8 cellular contexts compared by ENCODE assay signal in the genomic region with DNA sequence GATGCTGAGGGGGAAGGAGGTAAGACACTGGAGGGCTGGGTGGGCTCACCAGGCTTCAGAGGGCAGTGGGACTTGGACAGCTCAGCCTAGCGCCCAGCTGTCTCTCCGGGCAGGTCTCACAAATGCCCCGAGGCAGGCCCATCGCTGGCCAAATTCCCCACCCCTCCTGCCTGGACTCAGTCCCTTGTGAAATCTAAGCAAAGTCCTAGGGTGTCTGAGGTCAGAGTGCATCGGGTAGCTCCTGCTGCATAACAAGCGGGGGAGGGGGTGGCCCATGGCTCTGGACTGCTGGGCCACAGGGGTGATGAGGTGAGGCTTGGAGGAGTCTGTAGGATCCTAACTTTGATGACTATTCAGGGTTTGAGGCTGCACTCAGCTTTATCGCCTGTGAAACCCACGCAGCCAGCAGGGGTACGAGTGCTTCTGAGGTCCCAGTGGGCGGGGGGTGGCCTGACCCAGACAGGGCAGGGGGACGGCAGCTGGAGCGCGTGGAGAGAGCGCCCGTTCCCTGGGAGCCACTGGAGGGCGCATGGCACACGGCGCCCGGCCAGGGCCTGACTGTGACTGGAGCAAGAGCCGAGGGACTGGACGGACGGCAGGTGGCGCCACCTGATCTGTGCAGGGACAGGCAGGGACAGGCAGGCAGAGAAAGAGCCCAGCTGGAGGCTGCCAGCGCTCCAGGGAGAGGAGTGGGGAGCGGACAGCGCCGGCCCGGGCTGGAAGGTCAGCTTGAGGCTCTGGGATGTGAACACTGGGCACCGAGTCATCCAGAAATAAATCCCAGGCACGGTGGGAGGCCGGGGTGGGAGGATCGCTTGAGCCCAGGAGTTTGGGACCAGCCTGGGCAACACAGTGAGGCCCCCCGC. TPM values are rescaled to one million over a fixed set of nuclear protein-coding genes. Genes with fewer than 3 reads are reported as not detected.
DNase-seq lines count a peak whose midpoint lies in the region; ATAC-seq and TF ChIP-seq lines count a peak whose summit lies in the region.

No MANE protein-coding gene starts in this region.

- no peaks in the 10 kb centered on the region for H3K27me3 Mint-ChIP-seq in naive thymus-derived CD4-positive, alpha-beta T cell

- DNase-seq in Daoy (ENCODE audit: low read depth) = peak; percentile 99
- DNase-seq in Kasumi-1 (lab: John Stamatoyannopoulos, UW) = peak; percentile 78 to 84
- DNase-seq in OCI-M2 (lab: John Stamatoyannopoulos, UW; ENCODE audit: unreplicated experiment) = peak; percentile 47
- DNase-seq in activated T-cell treated with anti-CD3 and anti-CD28 coated beads for 24 hours (ENCODE audit: low read depth) = peak; percentile 90
- no peak for DNase-seq in epithelial cell of proximal tubule (ENCODE audit: low read depth)
- DNase-seq in naive thymus-derived CD4-positive, alpha-beta T cell = peak; percentile 78 to 90 (median 89)
- DNase-seq in stimulated activated effector memory CD8-positive, alpha-beta T cell treated with anti-CD3 and anti-CD28 coated beads, Interleukin-12 subunit alpha, Interleukin-12 subunit beta, amount 100 ng/mL, for 72 hours (ENCODE audit: low spot score in 2 of 2) = peak; percentile 82 to 91

- H3K4me1 Mint-ChIP-seq in naive thymus-derived CD4-positive, alpha-beta T cell = peaks cover 0 to 6% (median 5%) of the 10 kb centered on the region in 7 donors
- H3K4me1 Mint-ChIP-seq in stimulated activated effector memory CD8-positive, alpha-beta T cell treated with anti-CD3 and anti-CD28 coated beads, Interleukin-12 subunit alpha, Interleukin-12 subunit beta, amount 100 ng/mL, for 72 hours = peaks cover 8% of the 10 kb centered on the region

- CTCF ChIA-PET in naive thymus-derived CD4-positive, alpha-beta T cell (lab: Charles Lee) = interaction anchor here (0.6 to 7.5 kb wide), 31 partner anchors 8 to 1415 kb away, joined by 3 to 170 read pairs (median 5); partner anchors contain the start of genes COX19 and GPR146

- no peaks in the 10 kb centered on the region for H3K27me3 ChIP-seq in naive thymus-derived CD4-positive, alpha-beta T cell (ENCODE audit: control insufficient read depth in 2 of 2, insufficient read depth in 2 of 2, low read length in 2 of 2)

- peak overlapping the region in 1 of 10 donors; percentile 16 for H3K4me3 Mint-ChIP-seq in naive thymus-derived CD4-positive, alpha-beta T cell
- no peak overlapping the region for H3K4me3 Mint-ChIP-seq in stimulated activated effector memory CD8-positive, alpha-beta T cell treated with anti-CD3 and anti-CD28 coated beads, Interleukin-12 subunit alpha, Interleukin-12 subunit beta, amount 100 ng/mL, for 72 hours

- intact Hi-C loops in naive thymus-derived CD4-positive, alpha-beta T cell (cut with micrococcal nuclease) = loop anchor here (1.0 to 5.0 kb wide), 10 partner anchors 18 to 183 kb away; partner anchors contain the start of genes COX19 (in 1 of the 2) and GPR146 (in 1 of the 2)

- no peaks in the 10 kb centered on the region for H3K9me3 ChIP-seq in naive thymus-derived CD4-positive, alpha-beta T cell (ENCODE audit: control insufficient read depth in 2 of 3, low read length in 3 of 3)

- peaks cover 4 to 5% of the 10 kb centered on the region in 2 donors for H3K4me1 ChIP-seq in naive thymus-derived CD4-positive, alpha-beta T cell (ENCODE audit: control insufficient read depth in 2 of 2, insufficient read depth in 2 of 2, low read length in 2 of 2)

- no peak overlapping the region for H3K4me3 ChIP-seq in epithelial cell of proximal tubule (ENCODE audit: low read depth, low read length)
- H3K4me3 ChIP-seq in naive thymus-derived CD4-positive, alpha-beta T cell (ENCODE audit: low read length) = no peak overlapping the region

- POLR2A ChIA-PET in naive thymus-derived CD4-positive, alpha-beta T cell (lab: Charles Lee) = interaction anchor here (0.6 to 3.5 kb wide), 9 partner anchors 18 to 176 kb away, joined by 3 to 25 read pairs (median 4); partner anchors contain the start of gene COX19

- H3K27ac ChIP-seq in naive thymus-derived CD4-positive, alpha-beta T cell (ENCODE audit: low read depth, low read length) = no peak overlapping the region

- ATAC-seq in GM21825 (IDR thresholded peaks at IDR 0.05; ENCODE audit: unreplicated experiment) = peak; percentile 80
- peak; percentile 100 for ATAC-seq in naive thymus-derived CD4-positive, alpha-beta T cell
- ATAC-seq in stimulated activated effector memory CD8-positive, alpha-beta T cell treated with anti-CD3 and anti-CD28 coated beads, Interleukin-12 subunit alpha, Interleukin-12 subunit beta, amount 100 ng/mL, for 72 hours = peak; percentile 99

- H3K9me3 Mint-ChIP-seq in naive thymus-derived CD4-positive, alpha-beta T cell = no peaks in the 10 kb centered on the region
- no peaks in the 10 kb centered on the region for H3K9me3 Mint-ChIP-seq in stimulated activated effector memory CD8-positive, alpha-beta T cell treated with anti-CD3 and anti-CD28 coated beads, Interleukin-12 subunit alpha, Interleukin-12 subunit beta, amount 100 ng/mL, for 72 hours

- TF ChIP-seq CTCF in epithelial cell of proximal tubule (conservative IDR thresholded peaks at IDR 0.05; ENCODE audit: low read depth, low read length) = peak; percentile 99

- peaks cover 0 to 21% (median 0%) of the 10 kb centered on the region in 3 experiments for H3K36me3 ChIP-seq in naive thymus-derived CD4-positive, alpha-beta T cell (ENCODE audit: control insufficient read depth in 2 of 3, insufficient read depth in 3 of 3, low read length in 3 of 3)

- no peaks in the 10 kb centered on the region for H3K36me3 Mint-ChIP-seq in naive thymus-derived CD4-positive, alpha-beta T cell
- no peaks in the 10 kb centered on the region for H3K36me3 Mint-ChIP-seq in stimulated activated effector memory CD8-positive, alpha-beta T cell treated with anti-CD3 and anti-CD28 coated beads, Interleukin-12 subunit alpha, Interleukin-12 subunit beta, amount 100 ng/mL, for 72 hours

- H3K27ac Mint-ChIP-seq in naive thymus-derived CD4-positive, alpha-beta T cell = peak overlapping the region in 2 of 9 donors; percentile 28 to 51
- H3K27ac Mint-ChIP-seq in stimulated activated effector memory CD8-positive, alpha-beta T cell treated with anti-CD3 and anti-CD28 coated beads, Interleukin-12 subunit alpha, Interleukin-12 subunit beta, amount 100 ng/mL, for 72 hours = no peak overlapping the region

RNA-seq across cellular contexts. Expression of gene CYP2W1, which starts 10.0 kb away (rescaled TPM):
- total RNA-seq in Daoy (2014; rRNA removed; shearing (Covaris generic)) = not detected in 2 replicates
- total RNA-seq in epithelial cell of proximal tubule = not detected in 2 replicates
- not detected for total RNA-seq in naive thymus-derived CD4-positive, alpha-beta T cell
- polyA plus RNA-seq in naive thymus-derived CD4-positive, alpha-beta T cell = not detected

RNA-seq across cellular contexts. Expression of gene COX19, which starts 17.6 kb away (rescaled TPM):
- 8.9 and 11.5 TPM in 2 replicates for total RNA-seq in Daoy (2014; rRNA removed; shearing (Covaris generic))
- 4.6 and 5.4 TPM in 2 replicates for total RNA-seq in epithelial cell of proximal tubule
- 10 to 100 TPM; 18.3 to 48.2 (median 46.1) TPM for total RNA-seq in naive thymus-derived CD4-positive, alpha-beta T cell
- polyA plus RNA-seq in naive thymus-derived CD4-positive, alpha-beta T cell = 10 to 100 TPM; 26.7 to 28.1 TPM

RNA-seq across cellular contexts. Expression of gene ADAP1, which starts 38.5 kb away (rescaled TPM):
- 1.3 and 5.9 TPM in 2 replicates for total RNA-seq in Daoy (2014; rRNA removed; shearing (Covaris generic))
- 3.9 and 7.2 TPM in 2 replicates for total RNA-seq in epithelial cell of proximal tubule
- total RNA-seq in naive thymus-derived CD4-positive, alpha-beta T cell = 10 to 100 TPM in 3 of 5 experiments, 1 to 10 TPM in 2; 5.0 to 68.6 (median 17.3) TPM
- polyA plus RNA-seq in naive thymus-derived CD4-positive, alpha-beta T cell = 1 to 10 TPM; 3.8 to 5.5 TPM

RNA-seq across cellular contexts. Expression of gene GPR146, which starts 51.4 kb away (rescaled TPM):
- 0.17 and 1.1 TPM in 2 replicates for total RNA-seq in Daoy (2014; rRNA removed; shearing (Covaris generic))
- total RNA-seq in epithelial cell of proximal tubule = 0.23 TPM in 1 of 2 replicates, not detected in the other
- 10 to 100 TPM; 10.1 to 26.5 (median 15.9) TPM for total RNA-seq in naive thymus-derived CD4-positive, alpha-beta T cell
- polyA plus RNA-seq in naive thymus-derived CD4-positive, alpha-beta T cell = 10 to 100 TPM; 13.5 to 16.9 TPM
